ENCODE assay signal across 13 cellular contexts in genomic region chr9:114174876-114175771, GRCh38. TPM values are rescaled to one million over a fixed set of nuclear protein-coding genes. Genes with fewer than 3 reads are reported as not detected.
A peak's percentile ranks its signal among the peaks of the same experiment; 100 is the strongest.
DNase-seq lines count a peak whose midpoint lies in the region; ATAC-seq and TF ChIP-seq lines count a peak whose summit lies in the region.
"Had no signal": no experiment of that assay in that cellular context is flagged by ENCODE, and none has a peak within 500 bp of the region (broad histone marks: within the 10 kb centered on the region; RNA-seq: fewer than 3 reads in every experiment).

No MANE protein-coding gene starts in this region.

- TF ChIP-seq CTCF in adrenal gland (IDR thresholded peaks at IDR 0.05) (no peak), cardiac muscle cell (IDR thresholded peaks at IDR 0.05; ENCODE audit: low read depth, low read length) (no peak)

- POLR2A ChIA-PET in HEK293T (lab: Yijun Ruan, JAX), result no interaction called here

- DNase-seq in AG20443 (ENCODE audit: low spot score) (peak; percentile 83), adrenal gland (peak in 1 of 7 donors; percentile 70), cardiac muscle cell (ENCODE audit: low read depth in 1 of 2, low spot score in 1 of 2) (peak in 1 of 2 donors; percentile 42), occipital lobe (lab: John Stamatoyannopoulos, UW) (peak; percentile 22), MV-4-11 (lab: John Stamatoyannopoulos, UW) (no peak), HEK293T (ENCODE audit: extremely low spot score) (no peak)
- no peak for DNase-seq in activated naive CD4-positive, alpha-beta T cell treated with anti-CD3 and anti-CD28 coated beads, Interleukin-2, amount 10 ng/mL, durations not matched to agents 7 days and 5 days
- DNase-seq: activated T-cell treated with anti-CD3 and anti-CD28 coated beads, Interleukin-2, amount 50 U/mL, for 4 hours; GOT3; NCI-H345 had no signal

- no peak for ATAC-seq in HG03565 (IDR thresholded peaks at IDR 0.05; ENCODE audit: unreplicated experiment)
- ATAC-seq: activated T-cell treated with anti-CD3 and anti-CD28 coated beads, Interleukin-2, amount 50 U/mL, for 4 hours had no signal

- peaks cover 29 to 73% of the 10 kb centered on the region in 2 donors for H3K4me1 ChIP-seq in adrenal gland (replicated peaks in 1 of 2)
- H3K4me1 ChIP-seq in cardiac muscle cell (ENCODE audit: low read depth), result peaks cover 12% of the 10 kb centered on the region

- peaks cover 13% of the 10 kb centered on the region for H3K27me3 Mint-ChIP-seq in activated naive CD4-positive, alpha-beta T cell treated with anti-CD3 and anti-CD28 coated beads, Interleukin-2, amount 10 ng/mL, durations not matched to agents 7 days and 5 days

- WGBS in adrenal gland, 4 donors, result 55 to 71% (median 63%) methylated on average over 9 to 26 of the region's 26 CpGs

- no peaks in the 10 kb centered on the region for H3K36me3 Mint-ChIP-seq in activated naive CD4-positive, alpha-beta T cell treated with anti-CD3 and anti-CD28 coated beads, Interleukin-2, amount 10 ng/mL, durations not matched to agents 7 days and 5 days

- no peaks in the 10 kb centered on the region for H3K36me3 ChIP-seq in adrenal gland (replicated peaks in 1 of 2)
- no peaks in the 10 kb centered on the region for H3K36me3 ChIP-seq in cardiac muscle cell

- TF ChIP-seq POLR2A in adrenal gland (IDR thresholded peaks at IDR 0.05), result no peak

- H3K9me3 ChIP-seq in adrenal gland (replicated peaks in 1 of 3), result no peaks in the 10 kb centered on the region
- H3K9me3 ChIP-seq in cardiac muscle cell (ENCODE audit: low read depth), result no peaks in the 10 kb centered on the region

- H3K4me3 ChIP-seq in adrenal gland (no peak overlapping the region), cardiac muscle cell (no peak overlapping the region)

- intact Hi-C loops in adrenal gland (cut with DNase I), result no loop called here

- CTCF ChIA-PET in activated naive CD4-positive, alpha-beta T cell treated with anti-CD3 and anti-CD28 coated beads, Interleukin-2, amount 10 ng/mL, durations not matched to agents 7 days and 5 days (lab: Charles Lee), result no interaction called here
- CTCF ChIA-PET in HEK293T (lab: Yijun Ruan, JAX), result no interaction called here

- H3K27ac Mint-ChIP-seq in activated naive CD4-positive, alpha-beta T cell treated with anti-CD3 and anti-CD28 coated beads, Interleukin-2, amount 10 ng/mL, durations not matched to agents 7 days and 5 days, result no peak overlapping the region
- H3K27ac Mint-ChIP-seq: B cell had no signal

- H3K27me3 ChIP-seq in adrenal gland (no peaks in the 10 kb centered on the region), cardiac muscle cell (no peaks in the 10 kb centered on the region)

- H3K4me1 Mint-ChIP-seq in activated naive CD4-positive, alpha-beta T cell treated with anti-CD3 and anti-CD28 coated beads, Interleukin-2, amount 10 ng/mL, durations not matched to agents 7 days and 5 days, result no peaks in the 10 kb centered on the region
- H3K4me1 Mint-ChIP-seq: B cell had no signal

- H3K9me3 Mint-ChIP-seq in activated naive CD4-positive, alpha-beta T cell treated with anti-CD3 and anti-CD28 coated beads, Interleukin-2, amount 10 ng/mL, durations not matched to agents 7 days and 5 days, result no peaks in the 10 kb centered on the region
- H3K9me3 Mint-ChIP-seq: activated T-cell treated with anti-CD3 and anti-CD28 coated beads, Interleukin-2, amount 50 U/mL, for 4 hours had no signal

- H3K27ac ChIP-seq in adrenal gland, result peak overlapping the region in 3 of 5 donors; percentile 2 to 84 (median 75)
- H3K27ac ChIP-seq in cardiac muscle cell, result peak overlapping the region; percentile 75
- H3K27ac ChIP-seq: epithelial cell of prostate had no signal

- no peak overlapping the region for H3K4me3 Mint-ChIP-seq in activated naive CD4-positive, alpha-beta T cell treated with anti-CD3 and anti-CD28 coated beads, Interleukin-2, amount 10 ng/mL, durations not matched to agents 7 days and 5 days
- H3K4me3 Mint-ChIP-seq: activated T-cell treated with anti-CD3 and anti-CD28 coated beads, Interleukin-2, amount 50 U/mL, for 4 hours; B cell had no signal

TF ChIP-seq in HEK293T, 16 proteins besides CTCF, POLR2A, EP300 and RAD21:
- TF ChIP-seq SUZ12 (IDR thresholded peaks at IDR 0.05), result no peak
- TF ChIP-seq NFRKB (IDR thresholded peaks at IDR 0.05), result no peak
- TF ChIP-seq SP1 (IDR thresholded peaks at IDR 0.05), result no peak
- no peak for TF ChIP-seq ARNT (IDR thresholded peaks at IDR 0.05)
- TF ChIP-seq CTBP1 (IDR thresholded peaks at IDR 0.05; ENCODE audit: borderline replicate concordance), result no peak
- TF ChIP-seq ELF4 (IDR thresholded peaks at IDR 0.05), result no peak
- no peak for TF ChIP-seq HDGF (IDR thresholded peaks at IDR 0.05; ENCODE audit: borderline replicate concordance)
- no peak for TF ChIP-seq LEF1 (IDR thresholded peaks at IDR 0.05; ENCODE audit: borderline replicate concordance)
- TF ChIP-seq L3MBTL2 (conservative IDR thresholded peaks at IDR 0.05), result no peak
- no peak for TF ChIP-seq TARDBP (IDR thresholded peaks at IDR 0.05)
- no peak for TF ChIP-seq BHLHE40 (IDR thresholded peaks at IDR 0.05; ENCODE audit: borderline replicate concordance)
- no peak for TF ChIP-seq ZNF384 (IDR thresholded peaks at IDR 0.05)

RNA-seq across cellular contexts. Expression of gene COL27A1, which starts 19.8 kb away (rescaled TPM):
- total RNA-seq in adrenal gland, result 10 to 100 TPM in 5 of 8 donors, 1 to 10 TPM in 3; 3.0 to 28.2 (median 11.9) TPM
- polyA plus RNA-seq in adrenal gland, result 10 to 100 TPM in 2 of 3 donors, 1 to 10 TPM in 1; 3.1 to 99.8 (median 15.9) TPM
- total RNA-seq in cardiac muscle cell, result 19.2 and 19.3 TPM in 2 replicates
- 12.2 and 13.4 TPM in 2 replicates for polyA plus RNA-seq in cardiac muscle cell
- total RNA-seq in occipital lobe, result 1.4 TPM

Comparison
In these comparisons a context has a peak if more than half of its experiments do, and no peak if none do; other contexts are left out.
1. DNase-seq: peak in AG20443 (single experiment) and occipital lobe (single experiment); none in activated naive CD4-positive, alpha-beta T cell treated with anti-CD3 and anti-CD28 coated beads, Interleukin-2, amount 10 ng/mL, durations not matched to agents 7 days and 5 days (single experiment), MV-4-11 (single experiment) and HEK293T (single experiment).